19 cellular contexts compared by ENCODE assay signal in the genomic region with DNA sequence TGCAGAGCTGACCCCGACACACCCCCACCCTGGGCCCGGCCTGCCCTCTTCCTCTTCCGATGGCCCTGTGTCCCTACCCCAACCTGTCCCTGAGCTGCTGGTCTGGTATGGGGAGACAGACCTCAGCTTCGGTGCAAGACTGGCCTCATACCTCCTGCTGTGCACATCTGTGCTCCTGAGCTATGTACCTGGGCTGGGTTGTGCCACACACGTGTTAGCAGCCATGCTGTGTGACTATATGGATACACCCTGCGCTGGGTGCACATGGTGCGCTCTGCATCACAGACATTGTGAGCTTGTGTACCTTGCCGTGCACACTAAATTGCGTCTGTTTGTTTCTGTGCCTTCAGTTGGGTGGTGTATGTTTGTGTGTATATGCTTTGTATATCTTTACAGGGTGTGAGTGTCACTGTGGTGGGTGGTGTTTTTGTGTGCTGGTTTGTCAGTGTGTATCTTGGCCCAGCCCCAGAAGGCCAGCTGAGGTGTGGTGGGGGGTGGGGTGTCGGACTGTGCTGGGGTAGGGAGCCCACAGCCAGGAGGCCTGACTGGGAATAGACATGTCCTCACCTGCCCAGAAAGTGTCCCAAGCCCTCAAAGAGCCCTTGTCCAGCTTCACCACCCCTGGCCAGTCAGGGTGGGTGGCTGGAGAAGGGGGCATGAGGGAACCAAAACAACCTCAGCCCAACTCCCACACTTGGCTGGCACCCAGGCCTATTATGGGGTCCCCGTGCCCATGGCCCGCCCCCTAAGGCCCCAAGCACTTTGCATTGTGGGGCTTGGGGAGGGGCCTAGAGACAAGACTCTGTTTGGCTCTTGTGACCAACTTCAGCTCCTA. TPM values are rescaled to one million over a fixed set of nuclear protein-coding genes. Genes with fewer than 3 reads are reported as not detected.
DNase-seq lines count a peak whose midpoint lies in the region; ATAC-seq, FAIRE-seq and TF ChIP-seq lines count a peak whose summit lies in the region.
"Had no signal": no experiment of that assay in that cellular context is flagged by ENCODE, and none has a peak within 500 bp of the region (broad histone marks: within the 10 kb centered on the region; RNA-seq: fewer than 3 reads in every experiment).

No MANE protein-coding gene starts in this region.

- no peaks in the 10 kb centered on the region for H3K36me3 ChIP-seq in WERI-Rb-1
- no peaks in the 10 kb centered on the region for H3K36me3 ChIP-seq in pancreas
- H3K36me3 ChIP-seq in endodermal cell (ENCODE audit: control insufficient read depth, insufficient read depth, low read length): no peaks in the 10 kb centered on the region
- H3K36me3 ChIP-seq: right lobe of liver had no signal

- H3K4me1 Mint-ChIP-seq in endodermal cell: peaks cover 15% of the 10 kb centered on the region

- intact Hi-C loops in pancreas (cut with DNase I): no loop called here

- peak; percentile 36 to 73 (median 52) for ATAC-seq in pancreas
- ATAC-seq in GM18519 (IDR thresholded peaks at IDR 0.05; ENCODE audit: low FRiP score, unreplicated experiment): no peak

- no peak for TF ChIP-seq CTCF in WERI-Rb-1 (IDR thresholded peaks at IDR 0.05; ENCODE audit: low read depth, low read length)
- TF ChIP-seq CTCF in epithelial cell of esophagus (IDR thresholded peaks at IDR 0.05; ENCODE audit: insufficient read depth, low read depth, low read length, missing control alignments): no peak
- no peak for TF ChIP-seq CTCF in pancreas (IDR thresholded peaks at IDR 0.05)
- TF ChIP-seq CTCF in endodermal cell (conservative IDR thresholded peaks at IDR 0.05): no peak

- no peak overlapping the region for H3K4me3 Mint-ChIP-seq in endodermal cell

- DNase-seq in GM12892 (ENCODE audit: insufficient read length): no peak
- no peak for DNase-seq in WERI-Rb-1
- peak; percentile 60 for DNase-seq in epithelial cell of esophagus (ENCODE audit: low read depth)
- DNase-seq in pancreas: no peak
- no peak for DNase-seq in endodermal cell
- no peak for DNase-seq in anterior cingulate cortex (lab: John Stamatoyannopoulos, UW)
- DNase-seq in H54 (ENCODE audit: insufficient read length, low spot score): no peak
- DNase-seq: activated CD4-positive, CD25-positive, alpha-beta regulatory T cell treated with anti-CD3 and anti-CD28 coated beads, Interleukin-2, amount 50 U/mL, for 72 hours; activated CD8-positive, alpha-beta memory T cell treated with anti-CD3 and anti-CD28 coated beads, Interleukin-2, amount 50 U/mL, for 48 hours; activated naive CD4-positive, alpha-beta T cell treated with Interleukin-2 at 50 U/mL for 16 hours; Calu3; hippocampal formation; MV-4-11; NCI-H1930; occipital lobe; right lobe of liver; Right ventricle myocardium superior had no signal

- TF ChIP-seq POLR2A in GM12892 (IDR thresholded peaks at IDR 0.05; ENCODE audit: low read depth, low read length): no peak
- TF ChIP-seq POLR2A in H54 (IDR thresholded peaks at IDR 0.05; ENCODE audit: low read depth, low read length): no peak

- WGBS in pancreas, 2 donors: 73 to 84% methylated on average over 12 of the region's 12 CpGs
- 86 to 90% methylated on average over 5 to 11 of the region's 12 CpGs for WGBS in endodermal cell (ENCODE audit: insufficient coverage in 1 of 2, insufficient read length in 1 of 2), 2 experiments

- H3K27ac ChIP-seq in WERI-Rb-1 (peak overlapping the region; percentile 59), pancreas (no peak overlapping the region), endodermal cell (ENCODE audit: low read depth, low read length) (no peak overlapping the region)
- H3K27ac ChIP-seq: right lobe of liver had no signal

- peaks cover 10% of the 10 kb centered on the region for H3K27me3 Mint-ChIP-seq in endodermal cell (ENCODE audit: insufficient read depth)

- H3K27ac Mint-ChIP-seq in endodermal cell: no peak overlapping the region

- no peaks in the 10 kb centered on the region for H3K9me3 ChIP-seq in WERI-Rb-1 (ENCODE audit: severe bottlenecking)
- no peaks in the 10 kb centered on the region for H3K9me3 ChIP-seq in pancreas
- no peaks in the 10 kb centered on the region for H3K9me3 ChIP-seq in endodermal cell (ENCODE audit: control insufficient read depth, low read length)
- H3K9me3 ChIP-seq: right lobe of liver had no signal

- no peak overlapping the region for H3K9ac ChIP-seq in endodermal cell (ENCODE audit: extremely low read depth, low read length, poor library complexity, severe bottlenecking)

- H3K4me1 ChIP-seq in pancreas (no peaks in the 10 kb centered on the region), endodermal cell (ENCODE audit: control insufficient read depth, insufficient read depth, low read length) (no peaks in the 10 kb centered on the region)
- H3K4me1 ChIP-seq: right lobe of liver had no signal

- H3K27me3 ChIP-seq in WERI-Rb-1 (ENCODE audit: insufficient read depth, low read depth, severe bottlenecking): no peaks in the 10 kb centered on the region
- no peaks in the 10 kb centered on the region for H3K27me3 ChIP-seq in pancreas
- peaks cover 7% of the 10 kb centered on the region for H3K27me3 ChIP-seq in endodermal cell (ENCODE audit: control insufficient read depth, insufficient read depth, low read length, poor library complexity, severe bottlenecking)
- H3K27me3 ChIP-seq: right lobe of liver had no signal

- H3K9me3 Mint-ChIP-seq in endodermal cell: no peaks in the 10 kb centered on the region

- peaks cover 2% of the 10 kb centered on the region for H3K36me3 Mint-ChIP-seq in endodermal cell (ENCODE audit: low read depth)

- H3K4me3 ChIP-seq in WERI-Rb-1 (ENCODE audit: low read depth, low read length) (no peak overlapping the region), epithelial cell of esophagus (ENCODE audit: low read length) (no peak overlapping the region), pancreas (no peak overlapping the region), endodermal cell (ENCODE audit: low read length) (no peak overlapping the region)
- H3K4me3 ChIP-seq: right lobe of liver had no signal

- FAIRE-seq in GM12892 (lab: Jason Lieb, UNC) (peak; percentile 30), pancreas (lab: Jason Lieb, UNC) (no peak), H54 (lab: Jason Lieb, UNC) (no peak)

RNA-seq across cellular contexts. Expression of a gene that starts 56.6 kb away (rescaled TPM):
- not detected for polyA plus RNA-seq in GM12892 (2012; ENCODE audit: missing spikeins)
- total RNA-seq in pancreas (under 1 TPM; 0.06 to 0.66 (median 0.08) TPM), endodermal cell (1 to 10 TPM in 1 of 2 donors, under 1 TPM in 1; 0.55 to 2.5 TPM)
- under 1 TPM; 0.45 to 0.49 TPM for polyA plus RNA-seq in pancreas
- 2.0 TPM for polyA plus RNA-seq in endodermal cell (2013, experiment 1 of 2)
- polyA plus RNA-seq in endodermal cell (2013, experiment 2 of 2): 2.0 TPM
- total RNA-seq: Calu3; Right ventricle myocardium superior; T-helper 2 cell treated with Interferon-gamma antibody and Interleukin-4, amounts not matched to agents 100 ng/mL and 5 ng/mL, for 36 hours had no signal
